14 cellular contexts compared by ENCODE assay signal in genomic region chr15:90047956-90048575, GRCh38. TPM values are rescaled to one million over a fixed set of nuclear protein-coding genes. Genes with fewer than 3 reads are reported as not detected.
DNase-seq lines count a peak whose midpoint lies in the region; ATAC-seq and TF ChIP-seq lines count a peak whose summit lies in the region.
"Had no signal": no experiment of that assay in that cellular context is flagged by ENCODE, and none has a peak within 500 bp of the region (broad histone marks: within the 10 kb centered on the region; RNA-seq: fewer than 3 reads in every experiment).

No MANE protein-coding gene starts in this region.

- H3K4me3 ChIP-seq in LNCaP clone FGC (ENCODE audit: low read depth, low read length) (no peak overlapping the region), suprapubic skin (no peak overlapping the region), brain microvascular endothelial cell (ENCODE audit: low read depth, low read length) (no peak overlapping the region)
- H3K4me3 ChIP-seq: esophagus muscularis mucosa, heart left ventricle, neural progenitor cell, SJCRH30 had no signal

- no peak for TF ChIP-seq EP300 in suprapubic skin (IDR thresholded peaks at IDR 0.05)

- in situ Hi-C loops in brain microvascular endothelial cell (cut with HindIII; ENCODE audit: low pct_ligation_motif_present, low sequenced_read_pairs): no loop called here

- CTCF ChIA-PET in RWPE1 (lab: Yijun Ruan, JAX): interaction anchor here (0.6 kb wide), 1 partner anchor 58 kb away, joined by 3 read pairs; no protein-coding TSS in a partner anchor

- H3K9me3 ChIP-seq in suprapubic skin: no peaks in the 10 kb centered on the region
- H3K9me3 ChIP-seq: esophagus muscularis mucosa, heart left ventricle, SJCRH30 had no signal

- peak; percentile 86 for DNase-seq in LNCaP clone FGC (ENCODE audit: low read depth)
- DNase-seq in RWPE1 (ENCODE audit: low spot score): no peak
- DNase-seq in left lobe of liver (ENCODE audit: low spot score): peak; percentile 68
- DNase-seq in suprapubic skin (ENCODE audit: low spot score in 2 of 2): no peak
- DNase-seq in brain microvascular endothelial cell: no peak
- no peak for DNase-seq in iPS-NIHi7 (ENCODE audit: extremely low spot score)
- DNase-seq: activated CD4-positive, alpha-beta T cell treated with anti-CD3 and anti-CD28 coated beads for 1 hour; DMS53; NCI-H226; SJCRH30 had no signal

- no peak for TF ChIP-seq CTCF in LNCaP clone FGC (IDR thresholded peaks at IDR 0.05; ENCODE audit: control insufficient read depth, extremely low read depth, insufficient read depth)
- TF ChIP-seq CTCF in RWPE1 (conservative IDR thresholded peaks at IDR 0.05; ENCODE audit: low read depth): no peak
- TF ChIP-seq CTCF in suprapubic skin (IDR thresholded peaks at IDR 0.05): no peak
- TF ChIP-seq CTCF in brain microvascular endothelial cell (IDR thresholded peaks at IDR 0.05; ENCODE audit: low read depth, low read length, missing control alignments): no peak

- H3K4me1 ChIP-seq in suprapubic skin: peaks cover 47% of the 10 kb centered on the region
- H3K4me1 ChIP-seq: SJCRH30 had no signal

- H3K36me3 ChIP-seq in suprapubic skin: no peaks in the 10 kb centered on the region
- H3K36me3 ChIP-seq in brain microvascular endothelial cell (replicated peaks): no peaks in the 10 kb centered on the region
- H3K36me3 ChIP-seq: esophagus muscularis mucosa, heart left ventricle, neural progenitor cell, SJCRH30 had no signal

- 89% methylated on average over 3 of the region's 9 CpGs for WGBS in suprapubic skin

- TF ChIP-seq POLR2A in suprapubic skin (IDR thresholded peaks at IDR 0.05): no peak

- peak overlapping the region; percentile 3; the same call in 1 of the 2 replicates for H3K27ac ChIP-seq in RWPE1
- H3K27ac ChIP-seq in suprapubic skin: peak overlapping the region; percentile 76
- H3K27ac ChIP-seq in brain microvascular endothelial cell: no peak overlapping the region
- H3K27ac ChIP-seq: heart left ventricle, neural progenitor cell, SJCRH30 had no signal

- peak; percentile 77 for ATAC-seq in left lobe of liver
- ATAC-seq in HG03571 (IDR thresholded peaks at IDR 0.05; ENCODE audit: unreplicated experiment): no peak

- POLR2A ChIA-PET in RWPE1 (lab: Yijun Ruan, JAX; ENCODE audit: low non-redundant PET): interaction anchor here (0.7 kb wide), 1 partner anchor 31 kb away, joined by 3 read pairs; no protein-coding TSS in a partner anchor

- no peaks in the 10 kb centered on the region for H3K27me3 ChIP-seq in suprapubic skin
- no peaks in the 10 kb centered on the region for H3K27me3 ChIP-seq in brain microvascular endothelial cell (replicated peaks)
- H3K27me3 ChIP-seq: esophagus muscularis mucosa, heart left ventricle, neural progenitor cell, SJCRH30 had no signal

RNA-seq across cellular contexts. Expression of gene ZNF710, which starts 46.9 kb away (rescaled TPM):
- total RNA-seq in left lobe of liver (6.7 TPM), suprapubic skin (10 to 100 TPM; 19.2 to 32.1 (median 25.0) TPM)

RNA-seq across cellular contexts. Expression of gene IDH2, which starts 54.2 kb away (rescaled TPM):
- 292 TPM for total RNA-seq in left lobe of liver
- 100 to 1,000 TPM in 1 of 4 donors, 10 to 100 TPM in 3; 68.6 to 126 (median 76.7) TPM for total RNA-seq in suprapubic skin

Comparison
In these comparisons a context has a peak if more than half of its experiments do, and no peak if none do; other contexts are left out.
1. DNase-seq: peak in LNCaP clone FGC (single experiment) and left lobe of liver (single experiment); none in RWPE1 (single experiment), suprapubic skin (0 of 2), brain microvascular endothelial cell (single experiment) and iPS-NIHi7 (single experiment).